In the genomic region with DNA sequence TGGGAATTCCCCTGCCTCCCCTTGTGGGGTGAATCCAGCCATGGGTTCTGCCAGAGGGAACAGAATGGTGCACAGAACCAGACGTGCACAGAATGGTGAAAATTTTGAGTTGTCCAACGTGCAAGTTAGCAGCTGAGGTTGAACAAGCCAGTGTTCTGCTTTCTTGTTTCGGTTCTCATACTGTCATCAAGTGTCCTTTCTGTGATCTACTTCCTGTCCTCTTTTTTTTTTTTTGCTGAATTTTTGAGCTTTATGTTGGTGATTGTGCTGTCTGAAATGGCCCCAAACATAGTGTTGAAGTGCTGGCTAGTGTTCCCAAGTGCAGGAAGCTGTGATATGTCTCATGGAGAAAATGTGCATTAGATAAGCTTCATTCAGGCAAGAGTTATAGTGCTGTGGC, we compare ENCODE assay signal across 16 cellular contexts. TPM values are rescaled to one million over a fixed set of nuclear protein-coding genes. Genes with fewer than 3 reads are reported as not detected.
A peak's percentile ranks its signal among the peaks of the same experiment; 100 is the strongest.
DNase-seq lines count a peak whose midpoint lies in the region; ATAC-seq and TF ChIP-seq lines count a peak whose summit lies in the region.
"Had no signal": no experiment of that assay in that cellular context is flagged by ENCODE, and none has a peak within 500 bp of the region (broad histone marks: within the 10 kb centered on the region; RNA-seq: fewer than 3 reads in every experiment).

No MANE protein-coding gene starts in this region.

- H3K27me3 Mint-ChIP-seq in dendritic cell treated with granulocyte-macrophage colony-stimulating factor and Interleukin-4, amounts not matched to agents 40 ng/mL and 50 ng/mL, for 4 days, result peaks cover 9% of the 10 kb centered on the region

- H3K9me3 ChIP-seq in right atrium auricular region, result no peaks in the 10 kb centered on the region
- H3K9me3 ChIP-seq: BLaER1 treated with 17β-estradiol and CSF1 and Interleukin-3, amounts not matched to agents 10 nM and 100 nM; left ventricle myocardium inferior had no signal

- no peak overlapping the region for H3K4me3 Mint-ChIP-seq in dendritic cell treated with granulocyte-macrophage colony-stimulating factor and Interleukin-4, amounts not matched to agents 40 ng/mL and 50 ng/mL, for 4 days
- H3K4me3 Mint-ChIP-seq: activated CD4-positive, alpha-beta memory T cell treated with anti-CD3 and anti-CD28 coated beads, Interleukin-2, amount 10 ng/mL, durations not matched to agents 7 days and 5 days; activated naive CD8-positive, alpha-beta T cell treated with anti-CD3 and anti-CD28 coated beads, Interleukin-2, amount 10 ng/mL, durations not matched to agents 7 days and 5 days had no signal

- DNase-seq in iPS-NIHi7 (ENCODE audit: extremely low spot score), result no peak
- no peak for DNase-seq in right atrium auricular region (ENCODE audit: low spot score)
- DNase-seq in RWPE1 (ENCODE audit: low spot score), result no peak
- no peak for DNase-seq in cortex of kidney (lab: John Stamatoyannopoulos, UW)
- DNase-seq: activated CD4-positive, alpha-beta memory T cell treated with anti-CD3 and anti-CD28 coated beads, Interleukin-2, amount 10 ng/mL, durations not matched to agents 7 days and 5 days; activated naive CD8-positive, alpha-beta T cell treated with anti-CD3 and anti-CD28 coated beads, Interleukin-2, amount 10 ng/mL, durations not matched to agents 7 days and 5 days; left ventricle myocardium inferior; NCI-H345; occipital lobe; stimulated activated CD4-positive, alpha-beta T cell treated with anti-CD3 and anti-CD28 coated beads, Interleukin-15, amount 100 ng/mL, for 24 hours; stimulated activated naive CD4-positive, alpha-beta T cell had no signal

- H3K4me1 ChIP-seq in right atrium auricular region, result no peaks in the 10 kb centered on the region
- H3K4me1 ChIP-seq: left ventricle myocardium inferior had no signal

- no peaks in the 10 kb centered on the region for H3K27me3 ChIP-seq in right atrium auricular region
- H3K27me3 ChIP-seq: BLaER1 treated with 17β-estradiol and CSF1 and Interleukin-3, amounts not matched to agents 10 nM and 100 nM had no signal

- no peaks in the 10 kb centered on the region for H3K36me3 ChIP-seq in right atrium auricular region
- H3K36me3 ChIP-seq: BLaER1 treated with 17β-estradiol and CSF1 and Interleukin-3, amounts not matched to agents 10 nM and 100 nM; left ventricle myocardium inferior had no signal

- H3K4me1 Mint-ChIP-seq in dendritic cell treated with granulocyte-macrophage colony-stimulating factor and Interleukin-4, amounts not matched to agents 40 ng/mL and 50 ng/mL, for 4 days (ENCODE audit: low read depth), result peaks cover 15% of the 10 kb centered on the region
- H3K4me1 Mint-ChIP-seq: activated CD4-positive, alpha-beta memory T cell treated with anti-CD3 and anti-CD28 coated beads, Interleukin-2, amount 10 ng/mL, durations not matched to agents 7 days and 5 days; activated naive CD8-positive, alpha-beta T cell treated with anti-CD3 and anti-CD28 coated beads, Interleukin-2, amount 10 ng/mL, durations not matched to agents 7 days and 5 days had no signal

- TF ChIP-seq CTCF in right atrium auricular region (IDR thresholded peaks at IDR 0.05) (no peak), RWPE1 (conservative IDR thresholded peaks at IDR 0.05; ENCODE audit: low read depth) (no peak)

- peak; percentile 81 for ATAC-seq in GM18519 (IDR thresholded peaks at IDR 0.05; ENCODE audit: low FRiP score, unreplicated experiment)
- ATAC-seq in GM21529 (IDR thresholded peaks at IDR 0.05; ENCODE audit: unreplicated experiment), result peak; percentile 94
- ATAC-seq in HG03457 (IDR thresholded peaks at IDR 0.05; ENCODE audit: unreplicated experiment), result peak; percentile 63

- H3K4me3 ChIP-seq in right atrium auricular region, result no peak overlapping the region
- H3K4me3 ChIP-seq: BLaER1 treated with 17β-estradiol and CSF1 and Interleukin-3, amounts not matched to agents 10 nM and 100 nM; left ventricle myocardium inferior had no signal

- POLR2A ChIA-PET in RWPE1 (lab: Yijun Ruan, JAX; ENCODE audit: low non-redundant PET), result no interaction called here

- CTCF ChIA-PET in RWPE1 (lab: Yijun Ruan, JAX), result interaction anchor here (0.6 to 1.1 kb wide), 2 partner anchors 11 to 345 kb away, joined by 3 read pairs; no protein-coding TSS in a partner anchor

- intact Hi-C loops in dendritic cell treated with granulocyte-macrophage colony-stimulating factor and Interleukin-4, amounts not matched to agents 40 ng/mL and 50 ng/mL, for 4 days (cut with micrococcal nuclease), result no loop called here

- no peak overlapping the region for H3K27ac ChIP-seq in right atrium auricular region
- H3K27ac ChIP-seq in RWPE1, result no peak overlapping the region
- H3K27ac ChIP-seq: BLaER1 treated with 17β-estradiol and CSF1 and Interleukin-3, amounts not matched to agents 10 nM and 100 nM; left ventricle myocardium inferior had no signal

- H3K36me3 Mint-ChIP-seq in dendritic cell treated with granulocyte-macrophage colony-stimulating factor and Interleukin-4, amounts not matched to agents 40 ng/mL and 50 ng/mL, for 4 days (ENCODE audit: low read depth), result no peaks in the 10 kb centered on the region
- H3K36me3 Mint-ChIP-seq: activated naive CD8-positive, alpha-beta T cell treated with anti-CD3 and anti-CD28 coated beads, Interleukin-2, amount 10 ng/mL, durations not matched to agents 7 days and 5 days had no signal

- peak overlapping the region; percentile 63 for H3K27ac Mint-ChIP-seq in dendritic cell treated with granulocyte-macrophage colony-stimulating factor and Interleukin-4, amounts not matched to agents 40 ng/mL and 50 ng/mL, for 4 days
- H3K27ac Mint-ChIP-seq: activated CD4-positive, alpha-beta memory T cell treated with anti-CD3 and anti-CD28 coated beads, Interleukin-2, amount 10 ng/mL, durations not matched to agents 7 days and 5 days; activated naive CD8-positive, alpha-beta T cell treated with anti-CD3 and anti-CD28 coated beads, Interleukin-2, amount 10 ng/mL, durations not matched to agents 7 days and 5 days had no signal

- no peaks in the 10 kb centered on the region for H3K9me3 Mint-ChIP-seq in dendritic cell treated with granulocyte-macrophage colony-stimulating factor and Interleukin-4, amounts not matched to agents 40 ng/mL and 50 ng/mL, for 4 days
- H3K9me3 Mint-ChIP-seq: activated CD4-positive, alpha-beta memory T cell treated with anti-CD3 and anti-CD28 coated beads, Interleukin-2, amount 10 ng/mL, durations not matched to agents 7 days and 5 days; activated naive CD8-positive, alpha-beta T cell treated with anti-CD3 and anti-CD28 coated beads, Interleukin-2, amount 10 ng/mL, durations not matched to agents 7 days and 5 days had no signal

RNA-seq across cellular contexts. Expression of a gene that starts 21.6 kb away (rescaled TPM):
- 10 to 100 TPM; 29.4 to 34.2 TPM for total RNA-seq in right atrium auricular region
- total RNA-seq: activated CD4-positive, alpha-beta memory T cell treated with anti-CD3 and anti-CD28 coated beads, Interleukin-2, amount 10 ng/mL, durations not matched to agents 7 days and 5 days had no signal
